25 cellular contexts compared by ENCODE assay signal in genomic region chr22:49998718-49999062, GRCh38. TPM values are rescaled to one million over a fixed set of nuclear protein-coding genes. Genes with fewer than 3 reads are reported as not detected.
A peak's percentile ranks its signal among the peaks of the same experiment; 100 is the strongest.
DNase-seq lines count a peak whose midpoint lies in the region; ATAC-seq and TF ChIP-seq lines count a peak whose summit lies in the region.
"Had no signal": no experiment of that assay in that cellular context is flagged by ENCODE, and none has a peak within 500 bp of the region (broad histone marks: within the 10 kb centered on the region; RNA-seq: fewer than 3 reads in every experiment).

No MANE protein-coding gene starts in this region.

- peaks cover 24% of the 10 kb centered on the region for H3K27me3 Mint-ChIP-seq in GM23338 (ENCODE audit: insufficient read depth, low read depth, poor library complexity)
- H3K27me3 Mint-ChIP-seq in naive thymus-derived CD8-positive, alpha-beta T cell: peaks cover 0 to 9% (median 2%) of the 10 kb centered on the region in 5 donors
- H3K27me3 Mint-ChIP-seq: activated naive CD4-positive, alpha-beta T cell treated with anti-CD3 and anti-CD28 coated beads, Interleukin-2, amount 50 U/mL, for 24 hours had no signal

- H3K27ac ChIP-seq in 22Rv1 (0 out of 2 replicates have a peak overlapping the region, but pooled peaks have one; percentile 26), GM23338 (ENCODE audit: low read depth) (no peak overlapping the region), ectodermal cell (ENCODE audit: insufficient read depth, low read depth, low read length, poor library complexity, severe bottlenecking) (no peak overlapping the region), adrenal gland (no peak overlapping the region)
- H3K27ac ChIP-seq: coronary artery, heart left ventricle, psoas muscle had no signal

- 0 out of 2 replicates have a peak overlapping the region, but pooled peaks have one; percentile 83 for H2AFZ ChIP-seq in GM23338

- H3K9me2 ChIP-seq in GM23338 (ENCODE audit: insufficient read depth): no peaks in the 10 kb centered on the region

- H3K4me1 Mint-ChIP-seq in GM23338: peaks cover 12% of the 10 kb centered on the region
- H3K4me1 Mint-ChIP-seq in naive thymus-derived CD8-positive, alpha-beta T cell: peaks cover 0 to 11% (median 4%) of the 10 kb centered on the region in 4 donors

- H3K27me3 ChIP-seq in GM23338 (ENCODE audit: insufficient read depth) (peaks cover 15% of the 10 kb centered on the region), ectodermal cell (ENCODE audit: control insufficient read depth, insufficient read depth, low read length, poor library complexity, severe bottlenecking) (peaks cover 20% of the 10 kb centered on the region), adrenal gland (peaks cover 14% of the 10 kb centered on the region), MG63 (no peaks in the 10 kb centered on the region)

- POLR2A ChIA-PET in naive thymus-derived CD8-positive, alpha-beta T cell (lab: Charles Lee): no interaction called here

- H3K4me3 ChIP-seq in GM23338 (peak overlapping the region; percentile 59), ectodermal cell (ENCODE audit: insufficient read depth, low read depth, low read length) (peak overlapping the region; percentile 38), adrenal gland (no peak overlapping the region), MG63 (no peak overlapping the region)

- H3K4me3 Mint-ChIP-seq in GM23338: peak overlapping the region; percentile 71
- H3K4me3 Mint-ChIP-seq in naive thymus-derived CD8-positive, alpha-beta T cell: peak overlapping the region in 8 of 10 donors; percentile 7 to 51 (median 24)
- H3K4me3 Mint-ChIP-seq: activated naive CD4-positive, alpha-beta T cell treated with anti-CD3 and anti-CD28 coated beads, Interleukin-2, amount 50 U/mL, for 24 hours had no signal

- DNase-seq in GM23338 (ENCODE audit: low spot score) (no peak), GM19238 (ENCODE audit: insufficient read length, low spot score) (no peak), adrenal gland (no peak), MG63 (no peak)
- no peak for DNase-seq in naive thymus-derived CD8-positive, alpha-beta T cell
- DNase-seq: activated CD4-positive, alpha-beta T cell treated with anti-CD3 and anti-CD28 coated beads, Interleukin-2, amount 50 U/mL, for 1 hour; DMS79 treated with DMSO at 0.1 percent for 48 hours; HCEC 1CT; NCI-H1048; NCI-H2107; NCI-H526; stimulated activated CD4-positive, alpha-beta T cell treated with anti-CD3 and anti-CD28 coated beads, Interleukin-4, amount 100 ng/mL, for 24 hours; SW 1271 had no signal

- H3K9me3 ChIP-seq in ectodermal cell (ENCODE audit: control insufficient read depth, low read length) (no peaks in the 10 kb centered on the region), adrenal gland (replicated peaks in 1 of 3) (no peaks in the 10 kb centered on the region), MG63 (no peaks in the 10 kb centered on the region)
- H3K9me3 ChIP-seq: heart left ventricle, psoas muscle had no signal

- no peak for TF ChIP-seq CTCF in 22Rv1 (IDR thresholded peaks at IDR 0.05)
- no peak for TF ChIP-seq CTCF in GM23338 (conservative IDR thresholded peaks at IDR 0.05; ENCODE audit: low read depth in 2 of 2)
- no peak for TF ChIP-seq CTCF in adrenal gland (IDR thresholded peaks at IDR 0.05)

- H3K36me3 ChIP-seq in GM23338 (ENCODE audit: insufficient read depth) (no peaks in the 10 kb centered on the region), ectodermal cell (ENCODE audit: control insufficient read depth, insufficient read depth, low read length) (no peaks in the 10 kb centered on the region), adrenal gland (replicated peaks in 1 of 2) (no peaks in the 10 kb centered on the region), MG63 (no peaks in the 10 kb centered on the region)
- H3K36me3 ChIP-seq: heart left ventricle had no signal

- H3K9me3 Mint-ChIP-seq in GM23338: peaks cover 3% of the 10 kb centered on the region; the same call in 1 of the 3 replicates
- peaks cover 0 to 4% (median 0%) of the 10 kb centered on the region in 9 donors for H3K9me3 Mint-ChIP-seq in naive thymus-derived CD8-positive, alpha-beta T cell
- H3K9me3 Mint-ChIP-seq: activated naive CD4-positive, alpha-beta T cell treated with anti-CD3 and anti-CD28 coated beads, Interleukin-2, amount 50 U/mL, for 24 hours had no signal

- TF ChIP-seq POLR2A in adrenal gland (IDR thresholded peaks at IDR 0.05): no peak

- ATAC-seq in GM23338: no peak
- no peak for ATAC-seq in naive thymus-derived CD8-positive, alpha-beta T cell
- ATAC-seq in HG02852 (IDR thresholded peaks at IDR 0.05; ENCODE audit: unreplicated experiment): no peak

- intact Hi-C loops in adrenal gland (cut with DNase I): no loop called here

- H3K4me2 ChIP-seq in GM23338: peak overlapping the region; percentile 81

- H3K4me1 ChIP-seq in GM23338 (ENCODE audit: insufficient read depth) (no peaks in the 10 kb centered on the region), ectodermal cell (ENCODE audit: control insufficient read depth, insufficient read depth, low read length) (peaks cover 16% of the 10 kb centered on the region), adrenal gland (replicated peaks in 1 of 2) (peaks cover 0 to 3% of the 10 kb centered on the region in 2 donors)

- H3K36me3 Mint-ChIP-seq in GM23338 (ENCODE audit: low read depth): no peaks in the 10 kb centered on the region
- H3K36me3 Mint-ChIP-seq in naive thymus-derived CD8-positive, alpha-beta T cell: no peaks in the 10 kb centered on the region
- H3K36me3 Mint-ChIP-seq: activated naive CD4-positive, alpha-beta T cell treated with anti-CD3 and anti-CD28 coated beads, Interleukin-2, amount 50 U/mL, for 24 hours had no signal

- 0 out of 2 replicates have a peak, but pooled peaks cover 3% of the 10 kb centered on the region for H3F3A ChIP-seq in GM23338 (replicated peaks; ENCODE audit: low read depth)

- no peak overlapping the region for H3K27ac Mint-ChIP-seq in GM23338
- H3K27ac Mint-ChIP-seq in naive thymus-derived CD8-positive, alpha-beta T cell: peak overlapping the region in 4 of 10 donors; percentile 16 to 56 (median 34)

- WGBS in ectodermal cell, 2 experiments: 93 to 94% methylated on average over 14 of the region's 14 CpGs
- WGBS in adrenal gland, 4 donors: 88 to 91% (median 88%) methylated on average over 9 to 14 of the region's 14 CpGs

- H4K20me1 ChIP-seq in GM23338 (replicated peaks; ENCODE audit: insufficient read depth): no peaks in the 10 kb centered on the region

- no peaks in the 10 kb centered on the region for H3K79me2 ChIP-seq in GM23338 (replicated peaks; ENCODE audit: insufficient read depth)

TF ChIP-seq in GM23338, 12 proteins besides CTCF, POLR2A, EP300 and RAD21:
- TF ChIP-seq CREB1 (CRISPR knock-in tag; IDR thresholded peaks at IDR 0.05; ENCODE audit: low read depth): no peak
- no peak for TF ChIP-seq EZH2 (IDR thresholded peaks at IDR 0.05; ENCODE audit: low read depth, unreplicated experiment)
- TF ChIP-seq POLR2AphosphoS5 (IDR thresholded peaks at IDR 0.05; ENCODE audit: low read depth): no peak
- no peak for TF ChIP-seq EZH2phosphoT487 (IDR thresholded peaks at IDR 0.05; ENCODE audit: unreplicated experiment)

RNA-seq across cellular contexts. Expression of gene IL17REL, which starts 13.9 kb away (rescaled TPM):
- total RNA-seq in GM23338 (2014; rRNA removed; shearing (Covaris generic)): 0.31 TPM in 1 of 2 replicates, not detected in the other
- polyA plus RNA-seq in GM23338 (2016; fragmentation: Nextera tagmentation; extraction: Ambion mirVana) (not detected in 2 replicates), adrenal gland (not detected)
- not detected for polyA plus RNA-seq in ectodermal cell (2013, experiment 1 of 4)
- 0.16 TPM for polyA plus RNA-seq in ectodermal cell (2013, experiment 2 of 4)
- polyA plus RNA-seq in ectodermal cell (2013, experiment 3 of 4): 0.11 TPM
- 0.12 TPM for polyA plus RNA-seq in ectodermal cell (2013, experiment 4 of 4)
- not detected for total RNA-seq in naive thymus-derived CD8-positive, alpha-beta T cell
- not detected for polyA plus RNA-seq in naive thymus-derived CD8-positive, alpha-beta T cell
- total RNA-seq in adrenal gland: not detected
- total RNA-seq in MG63 (2014; rRNA removed; shearing (Covaris generic); ENCODE audit: low replicate concordance): not detected in 2 replicates
- total RNA-seq: heart left ventricle, lower leg skin, myocyte, psoas muscle, subcutaneous adipose tissue had no signal
- polyA plus RNA-seq: heart left ventricle, psoas muscle, smooth muscle cell had no signal

RNA-seq across cellular contexts. Expression of gene PIM3, which starts 38.1 kb away (rescaled TPM):
- 30.6 and 37.3 TPM in 2 replicates for total RNA-seq in GM23338 (2014; rRNA removed; shearing (Covaris generic))
- 17.7 and 18.8 TPM in 2 replicates for polyA plus RNA-seq in GM23338 (2016; fragmentation: Nextera tagmentation; extraction: Ambion mirVana)
- polyA plus RNA-seq in ectodermal cell (2013, experiment 1 of 4): 19.8 TPM
- 18.0 TPM for polyA plus RNA-seq in ectodermal cell (2013, experiment 2 of 4)
- 16.6 TPM for polyA plus RNA-seq in ectodermal cell (2013, experiment 3 of 4)
- polyA plus RNA-seq in ectodermal cell (2013, experiment 4 of 4): 17.8 TPM
- 10 to 100 TPM; 42.0 to 44.0 TPM for total RNA-seq in naive thymus-derived CD8-positive, alpha-beta T cell
- 10 to 100 TPM; 12.4 to 26.0 (median 13.6) TPM for polyA plus RNA-seq in naive thymus-derived CD8-positive, alpha-beta T cell
- total RNA-seq in adrenal gland: 10 to 100 TPM; 40.7 to 99.2 (median 58.7) TPM
- 10 to 100 TPM in 2 of 3 donors, 1 to 10 TPM in 1; 7.2 to 70.0 (median 42.0) TPM for polyA plus RNA-seq in adrenal gland
- total RNA-seq in MG63 (2014; rRNA removed; shearing (Covaris generic); ENCODE audit: low replicate concordance): 29.3 and 37.1 TPM in 2 replicates

RNA-seq across cellular contexts. Expression of gene TTLL8, which starts 59.4 kb away (rescaled TPM):
- total RNA-seq in GM23338 (2014; rRNA removed; shearing (Covaris generic)): not detected in 2 replicates
- polyA plus RNA-seq in GM23338 (2016; fragmentation: Nextera tagmentation; extraction: Ambion mirVana) (not detected in 2 replicates), adrenal gland (not detected)
- not detected for polyA plus RNA-seq in ectodermal cell (2013, experiment 1 of 4)
- polyA plus RNA-seq in ectodermal cell (2013, experiment 2 of 4): 0.07 TPM
- not detected for polyA plus RNA-seq in ectodermal cell (2013, experiment 3 of 4)
- not detected for polyA plus RNA-seq in ectodermal cell (2013, experiment 4 of 4)
- total RNA-seq in naive thymus-derived CD8-positive, alpha-beta T cell: not detected
- polyA plus RNA-seq in naive thymus-derived CD8-positive, alpha-beta T cell: not detected
- not detected for total RNA-seq in adrenal gland
- total RNA-seq in MG63 (2014; rRNA removed; shearing (Covaris generic); ENCODE audit: low replicate concordance): not detected in 2 replicates
- total RNA-seq: endothelial cell of umbilical vein, heart left ventricle, lower leg skin, myocyte, psoas muscle, smooth muscle cell, subcutaneous adipose tissue had no signal
- polyA plus RNA-seq: endothelial cell of umbilical vein, heart left ventricle, psoas muscle had no signal

Comparison
In these comparisons a context has a peak if more than half of its experiments do, and no peak if none do; other contexts are left out.
1. H3K4me3 ChIP-seq: peak in GM23338 (single experiment) and ectodermal cell (single experiment); none in adrenal gland (0 of 4) and MG63 (single experiment).